Comparison of ENCODE assay signal across 15 cellular contexts in the genomic region with DNA sequence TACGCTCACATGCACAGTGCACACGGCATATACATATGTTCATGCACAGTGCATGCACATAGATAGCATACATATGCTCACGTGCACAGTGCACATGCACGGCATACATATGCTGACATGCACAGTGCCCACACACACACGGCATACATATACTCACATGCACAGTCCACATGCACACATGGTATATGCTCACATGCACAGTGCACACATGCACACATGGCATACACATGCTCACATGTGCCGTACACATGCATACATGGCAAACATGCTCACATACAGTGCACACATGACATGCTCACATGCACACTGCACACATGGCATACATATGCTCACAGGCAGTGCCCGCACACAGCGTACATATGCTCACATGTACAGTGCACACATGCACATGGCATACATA.
"Had no signal": no experiment of that assay in that cellular context is flagged by ENCODE, and none has a peak within 500 bp of the region (broad histone marks: within the 10 kb centered on the region; RNA-seq: fewer than 3 reads in every experiment).

No MANE protein-coding gene starts in this region.

- ATAC-seq: right cardiac atrium; stimulated activated naive CD8-positive, alpha-beta T cell treated with anti-CD3 and anti-CD28 coated beads, Interleukin-15, amount 100 ng/mL, for 72 hours; T-cell; upper lobe of right lung had no signal

- H3K27ac ChIP-seq: coronary artery, esophagus squamous epithelium, SK-N-MC, upper lobe of right lung had no signal

- H3K27me3 ChIP-seq: upper lobe of right lung had no signal

- H3K4me3 ChIP-seq: coronary artery, esophagus squamous epithelium, lung, SK-N-MC, smooth muscle cell, upper lobe of right lung had no signal

- DNase-seq: activated CD4-positive, alpha-beta T cell treated with anti-CD3 and anti-CD28 coated beads, Interleukin-2, amount 50 U/mL, for 48 hours; amniotic stem cell; central memory CD4-positive, alpha-beta T cell; esophagus squamous epithelium; hippocampal formation; kidney glomerular epithelial cell; stimulated activated naive CD8-positive, alpha-beta T cell treated with anti-CD3 and anti-CD28 coated beads, Interleukin-15, amount 100 ng/mL, for 72 hours; T-helper 9 cell had no signal

- H3K36me3 ChIP-seq: esophagus squamous epithelium, upper lobe of right lung had no signal

- H3K9me3 ChIP-seq: esophagus squamous epithelium, upper lobe of right lung had no signal
